Comparison of ENCODE assay signal across 7 cellular contexts in genomic region chr10:77970869-77971803, GRCh38. TPM values are rescaled to one million over a fixed set of nuclear protein-coding genes. Genes with fewer than 3 reads are reported as not detected.
DNase-seq lines count a peak whose midpoint lies in the region; ATAC-seq and TF ChIP-seq lines count a peak whose summit lies in the region.

No MANE protein-coding gene starts in this region.

- no peak for DNase-seq in H9
- peak; percentile 92 to 94 for DNase-seq in SJSA1 (ENCODE audit: low read depth in 1 of 2, low spot score in 2 of 2)
- peak; percentile 82 for DNase-seq in epidermal melanocyte (ENCODE audit: insufficient read length, low spot score)
- DNase-seq in naive thymus-derived CD8-positive, alpha-beta T cell, result no peak
- no peak for DNase-seq in stimulated activated CD8-positive, alpha-beta memory T cell treated with anti-CD3 and anti-CD28 coated beads, Interleukin-4, amount 100 ng/mL, for 48 hours
- DNase-seq in OCI-M2 (lab: John Stamatoyannopoulos, UW; ENCODE audit: unreplicated experiment), result no peak

- no peaks in the 10 kb centered on the region for H3K79me1 ChIP-seq in H9 (ENCODE audit: insufficient read depth, low read depth, low read length, poor library complexity, severe bottlenecking)

- TF ChIP-seq CTCF in H9 (conservative IDR thresholded peaks at IDR 0.05), result no peak

- no peak overlapping the region for H2AK5ac ChIP-seq in H9 (ENCODE audit: insufficient read length, low read length)

- H3K4ac ChIP-seq in H9 (ENCODE audit: low read depth, low read length), result no peak overlapping the region

- H3K23me2 ChIP-seq in H9 (ENCODE audit: insufficient read length, low read depth, low read length, poor library complexity, severe bottlenecking), result no peaks in the 10 kb centered on the region

- H3K4me3 Mint-ChIP-seq in H9, result no peak overlapping the region
- H3K4me3 Mint-ChIP-seq in naive thymus-derived CD8-positive, alpha-beta T cell, result peak overlapping the region in 1 of 10 donors; percentile 16

- H3K27me3 Mint-ChIP-seq in H9 (ENCODE audit: low read depth), result no peaks in the 10 kb centered on the region
- H3K27me3 Mint-ChIP-seq in naive thymus-derived CD8-positive, alpha-beta T cell, result no peaks in the 10 kb centered on the region

- no peaks in the 10 kb centered on the region for H3K79me2 ChIP-seq in H9 (ENCODE audit: insufficient read depth, low read length)

- ATAC-seq in naive thymus-derived CD8-positive, alpha-beta T cell, result no peak
- ATAC-seq in GM21737 (IDR thresholded peaks at IDR 0.05; ENCODE audit: unreplicated experiment), result no peak

- H2BK15ac ChIP-seq in H9 (ENCODE audit: low read depth, low read length), result no peak overlapping the region

- no peak overlapping the region for H3T11ph ChIP-seq in H9 (ENCODE audit: low read length)

- no peaks in the 10 kb centered on the region for H3K4me1 ChIP-seq in H9 (ENCODE audit: insufficient read depth, low read length)
- H3K4me1 ChIP-seq in SJSA1 (replicated peaks), result peaks cover 29% of the 10 kb centered on the region

- H3K23ac ChIP-seq in H9 (ENCODE audit: insufficient read length, low read depth, low read length), result no peak overlapping the region

- H3K27ac Mint-ChIP-seq in H9, result peak overlapping the region; percentile 51 to 90 (median 82); a peak in 3 of 7 replicates
- H3K27ac Mint-ChIP-seq in naive thymus-derived CD8-positive, alpha-beta T cell, result peak overlapping the region in 9 of 10 donors; percentile 8 to 69 (median 53)

- no peak overlapping the region for H4K91ac ChIP-seq in H9 (ENCODE audit: insufficient read length, low read depth, low read length)

- no peak overlapping the region for H2BK12ac ChIP-seq in H9 (ENCODE audit: insufficient read length, low read depth, low read length)

- H3K36me3 ChIP-seq in SJSA1, result peaks cover 12% of the 10 kb centered on the region

- H3K9ac ChIP-seq in H9 (ENCODE audit: extremely low read depth, insufficient read length, low read length), result no peak overlapping the region

- no peak overlapping the region for H2BK20ac ChIP-seq in H9 (ENCODE audit: low read depth, low read length, poor library complexity, severe bottlenecking)

- H3K27ac ChIP-seq in H9 (ENCODE audit: insufficient read length, low read depth, low read length), result no peak overlapping the region
- peak overlapping the region; percentile 78 for H3K27ac ChIP-seq in SJSA1

- H2AFZ ChIP-seq in H9 (ENCODE audit: low read length), result no peak overlapping the region

- H3K9me3 Mint-ChIP-seq in H9, result peaks cover 0 to 4% of the 10 kb centered on the region in 2 experiments; a peak in 2 of 5 replicates
- no peaks in the 10 kb centered on the region for H3K9me3 Mint-ChIP-seq in naive thymus-derived CD8-positive, alpha-beta T cell

- H3K56ac ChIP-seq in H9 (ENCODE audit: insufficient read length, low read depth, low read length), result no peak overlapping the region

- no peaks in the 10 kb centered on the region for H4K20me1 ChIP-seq in H9 (ENCODE audit: control insufficient read depth, insufficient read depth, insufficient read length)

- H3K18ac ChIP-seq in H9 (ENCODE audit: insufficient read length, low read depth, low read length), result no peak overlapping the region

- H3K36me3 Mint-ChIP-seq in H9 (ENCODE audit: insufficient read depth in 1 of 3, low read depth in 3 of 3), result peaks cover under 1 to 11% (median under 1%) of the 10 kb centered on the region in 3 experiments; a peak in 4 of 7 replicates
- peaks cover 0 to 21% (median 7%) of the 10 kb centered on the region in 3 donors for H3K36me3 Mint-ChIP-seq in naive thymus-derived CD8-positive, alpha-beta T cell

- no peaks in the 10 kb centered on the region for H3K9me3 ChIP-seq in H9 (ENCODE audit: control insufficient read depth, low read depth, low read length)
- H3K9me3 ChIP-seq in SJSA1 (replicated peaks), result no peaks in the 10 kb centered on the region

- POLR2A ChIA-PET in naive thymus-derived CD8-positive, alpha-beta T cell (lab: Charles Lee), result no interaction called here

- no peak overlapping the region for H4K5ac ChIP-seq in H9 (ENCODE audit: insufficient read length, low read depth, low read length)

- H3K27me3 ChIP-seq in H9 (ENCODE audit: insufficient read depth, low read length) (no peaks in the 10 kb centered on the region), SJSA1 (replicated peaks) (no peaks in the 10 kb centered on the region)

- H2BK5ac ChIP-seq in H9 (ENCODE audit: insufficient read length, low read length), result no peak overlapping the region

- no peak overlapping the region for H2BK120ac ChIP-seq in H9 (ENCODE audit: low read depth, low read length, poor library complexity, severe bottlenecking)

- H3K4me2 ChIP-seq in H9 (ENCODE audit: insufficient read depth, insufficient read length, low read length), result no peak overlapping the region

- H4K8ac ChIP-seq in H9 (replicated peaks; ENCODE audit: insufficient read length, low read depth, low read length), result no peak overlapping the region

- WGBS in H9 (ENCODE audit: extremely low coverage, insufficient read length, low lambda C conversion rate), result no CpG with 5 or more reads among the region's 7 CpGs

- no peak overlapping the region for H3K4me3 ChIP-seq in SJSA1

- peaks cover 17 to 18% of the 10 kb centered on the region in 2 experiments for H3K4me1 Mint-ChIP-seq in H9
- peaks cover 0 to 14% (median 5%) of the 10 kb centered on the region in 4 donors for H3K4me1 Mint-ChIP-seq in naive thymus-derived CD8-positive, alpha-beta T cell

- no peak overlapping the region for H3K14ac ChIP-seq in H9 (ENCODE audit: insufficient read depth, low read length)

RNA-seq across cellular contexts. Expression of gene DLG5, which starts 44.6 kb away (rescaled TPM):
- total RNA-seq in H9 (2021), result 67.2 and 67.4 TPM in 2 replicates
- total RNA-seq in SJSA1 (2014; rRNA removed; shearing (Covaris generic)), result 19.5 and 27.6 TPM in 2 replicates
- under 1 TPM; 0.30 to 0.55 TPM for total RNA-seq in naive thymus-derived CD8-positive, alpha-beta T cell
- polyA plus RNA-seq in naive thymus-derived CD8-positive, alpha-beta T cell, result under 1 TPM in 2 of 3 donors, not detected in 1; 0.04 to 0.54 TPM

RNA-seq across cellular contexts. Expression of gene POLR3A, which starts 58.2 kb away (rescaled TPM):
- 37.6 and 38.0 TPM in 2 replicates for total RNA-seq in H9 (2021)
- 8.3 and 10.8 TPM in 2 replicates for total RNA-seq in SJSA1 (2014; rRNA removed; shearing (Covaris generic))
- 10 to 100 TPM; 17.9 to 18.1 TPM for total RNA-seq in naive thymus-derived CD8-positive, alpha-beta T cell
- polyA plus RNA-seq in naive thymus-derived CD8-positive, alpha-beta T cell, result 10 to 100 TPM in 1 of 3 donors, 1 to 10 TPM in 2; 7.3 to 10.3 (median 7.6) TPM

Comparison
In these comparisons a context has a peak if more than half of its experiments do, and no peak if none do; other contexts are left out.
1. DNase-seq: peak in SJSA1 (2 of 2) and epidermal melanocyte (single experiment); none in H9 (single experiment), naive thymus-derived CD8-positive, alpha-beta T cell (0 of 10), stimulated activated CD8-positive, alpha-beta memory T cell treated with anti-CD3 and anti-CD28 coated beads, Interleukin-4, amount 100 ng/mL, for 48 hours (single experiment) and OCI-M2 (single experiment).
2. RNA of gene DLG5, which starts 44.6 kb away (total RNA-seq): 67.2 to 67.4 TPM in H9 and 19.5 to 27.6 TPM in SJSA1; 0.30 to 0.55 TPM in naive thymus-derived CD8-positive, alpha-beta T cell; every median in the first group is over 10 times any median in the second.